Comparison of ENCODE assay signal across 8 cellular contexts in genomic region chr4:152643153-152644035, GRCh38. TPM values are rescaled to one million over a fixed set of nuclear protein-coding genes. Genes with fewer than 3 reads are reported as not detected.
A peak's percentile ranks its signal among the peaks of the same experiment; 100 is the strongest.
DNase-seq lines count a peak whose midpoint lies in the region; ATAC-seq and TF ChIP-seq lines count a peak whose summit lies in the region.

No MANE protein-coding gene starts in this region.

- CTCF ChIA-PET in naive thymus-derived CD4-positive, alpha-beta T cell (lab: Charles Lee): interaction anchor here (0.6 to 11.0 kb wide), 3 partner anchors 35 to 141 kb away, joined by 3 to 167 read pairs (median 4); no protein-coding TSS in a partner anchor

- DNase-seq in T-helper 2 cell treated with Interferon-gamma antibody and Interleukin-4, amounts not matched to agents 5 μg/mL and 100 μg/mL, for 36 hours (ENCODE audit: low spot score): peak; percentile 6
- DNase-seq in naive thymus-derived CD4-positive, alpha-beta T cell: peak in 1 of 9 donors; percentile 8
- DNase-seq in smooth muscle cell (lab: John Stamatoyannopoulos, UW; ENCODE audit: unreplicated experiment) (no peak), prostate gland (ENCODE audit: low spot score) (no peak)
- no peak for DNase-seq in activated CD4-positive, CD25-positive, alpha-beta regulatory T cell (lab: John Stamatoyannopoulos, UW)

- H3K4me3 ChIP-seq in BLaER1 (no peak overlapping the region), smooth muscle cell (no peak overlapping the region), prostate gland (no peak overlapping the region)
- H3K4me3 ChIP-seq in naive thymus-derived CD4-positive, alpha-beta T cell (ENCODE audit: low read length): no peak overlapping the region

- H3K36me3 ChIP-seq in BLaER1: no peaks in the 10 kb centered on the region
- H3K36me3 ChIP-seq in naive thymus-derived CD4-positive, alpha-beta T cell (ENCODE audit: control insufficient read depth in 2 of 3, insufficient read depth in 3 of 3, low read length in 3 of 3): peaks cover 0 to 5% (median 0%) of the 10 kb centered on the region in 3 experiments
- H3K36me3 ChIP-seq in smooth muscle cell (ENCODE audit: low read depth): no peaks in the 10 kb centered on the region
- no peaks in the 10 kb centered on the region for H3K36me3 ChIP-seq in prostate gland

- TF ChIP-seq CTCF in smooth muscle cell (IDR thresholded peaks at IDR 0.05; ENCODE audit: borderline replicate concordance, insufficient read depth, poor library complexity, severe bottlenecking): no peak
- no peak for TF ChIP-seq CTCF in prostate gland (IDR thresholded peaks at IDR 0.05)

- peak overlapping the region; percentile 60 for H3K27ac Mint-ChIP-seq in T-helper 2 cell treated with Interferon-gamma antibody and Interleukin-4, amounts not matched to agents 5 μg/mL and 100 μg/mL, for 36 hours
- peak overlapping the region in 7 of 9 donors; percentile 21 to 79 (median 63) for H3K27ac Mint-ChIP-seq in naive thymus-derived CD4-positive, alpha-beta T cell

- peaks cover 8% of the 10 kb centered on the region for H3K4me1 ChIP-seq in BLaER1
- H3K4me1 ChIP-seq in naive thymus-derived CD4-positive, alpha-beta T cell (ENCODE audit: control insufficient read depth in 2 of 2, insufficient read depth in 2 of 2, low read length in 2 of 2): peaks cover 0 to 15% of the 10 kb centered on the region in 2 donors
- peaks cover 10% of the 10 kb centered on the region for H3K4me1 ChIP-seq in smooth muscle cell (ENCODE audit: low read depth)
- no peaks in the 10 kb centered on the region for H3K4me1 ChIP-seq in prostate gland (replicated peaks)

- intact Hi-C loops in naive thymus-derived CD4-positive, alpha-beta T cell (cut with micrococcal nuclease): loop anchor here (5.0 kb wide), 3 partner anchors 34 to 1281 kb away; partner anchors contain the start of gene TMEM154 (in 1 of the 2)
- intact Hi-C loops in prostate gland (cut with DNase I): no loop called here

- no peaks in the 10 kb centered on the region for H3F3A ChIP-seq in smooth muscle cell (ENCODE audit: low read depth)

- no peak overlapping the region for H3K27ac ChIP-seq in BLaER1
- no peak overlapping the region for H3K27ac ChIP-seq in naive thymus-derived CD4-positive, alpha-beta T cell (ENCODE audit: low read depth, low read length)
- H3K27ac ChIP-seq in smooth muscle cell (ENCODE audit: low read depth): no peak overlapping the region
- no peak overlapping the region for H3K27ac ChIP-seq in prostate gland

- no peaks in the 10 kb centered on the region for H4K20me1 ChIP-seq in BLaER1
- H4K20me1 ChIP-seq in smooth muscle cell (ENCODE audit: low read depth): no peaks in the 10 kb centered on the region

- no peak overlapping the region for H3K9ac ChIP-seq in BLaER1
- no peak overlapping the region for H3K9ac ChIP-seq in smooth muscle cell (ENCODE audit: low read depth)

- H3K9me3 ChIP-seq in BLaER1: no peaks in the 10 kb centered on the region
- no peaks in the 10 kb centered on the region for H3K9me3 ChIP-seq in naive thymus-derived CD4-positive, alpha-beta T cell (ENCODE audit: control insufficient read depth in 2 of 3, low read length in 3 of 3)
- no peaks in the 10 kb centered on the region for H3K9me3 ChIP-seq in smooth muscle cell (replicated peaks; ENCODE audit: low read depth)
- no peaks in the 10 kb centered on the region for H3K9me3 ChIP-seq in prostate gland

- H3K79me2 ChIP-seq in smooth muscle cell (ENCODE audit: low read depth): no peaks in the 10 kb centered on the region

- 79% methylated on average over 8 of the region's 8 CpGs for WGBS in smooth muscle cell (ENCODE audit: low lambda C conversion rate)
- 83% methylated on average over 8 of the region's 8 CpGs for WGBS in prostate gland

- H3K27me3 ChIP-seq in BLaER1 (no peaks in the 10 kb centered on the region), smooth muscle cell (ENCODE audit: low read depth) (no peaks in the 10 kb centered on the region), prostate gland (replicated peaks; ENCODE audit: insufficient read depth) (no peaks in the 10 kb centered on the region)
- no peaks in the 10 kb centered on the region for H3K27me3 ChIP-seq in naive thymus-derived CD4-positive, alpha-beta T cell (ENCODE audit: control insufficient read depth in 2 of 2, insufficient read depth in 2 of 2, low read length in 2 of 2)

- POLR2A ChIA-PET in naive thymus-derived CD4-positive, alpha-beta T cell (lab: Charles Lee): interaction anchor here (1.0 to 1.6 kb wide), 2 partner anchors 12 to 126 kb away, joined by 3 to 5 read pairs; no protein-coding TSS in a partner anchor

- peak overlapping the region; percentile 6 for H3K4me3 Mint-ChIP-seq in T-helper 2 cell treated with Interferon-gamma antibody and Interleukin-4, amounts not matched to agents 5 μg/mL and 100 μg/mL, for 36 hours
- no peak overlapping the region for H3K4me3 Mint-ChIP-seq in naive thymus-derived CD4-positive, alpha-beta T cell

- no peak for TF ChIP-seq POLR2A in prostate gland (IDR thresholded peaks at IDR 0.05)

- H3K4me1 Mint-ChIP-seq in T-helper 2 cell treated with Interferon-gamma antibody and Interleukin-4, amounts not matched to agents 5 μg/mL and 100 μg/mL, for 36 hours (ENCODE audit: low read depth): peaks cover 19% of the 10 kb centered on the region
- H3K4me1 Mint-ChIP-seq in naive thymus-derived CD4-positive, alpha-beta T cell: peaks cover 0 to 26% (median 9%) of the 10 kb centered on the region in 7 donors

- no peak overlapping the region for H2AFZ ChIP-seq in smooth muscle cell (ENCODE audit: low read depth)

- ATAC-seq in GM19035 (IDR thresholded peaks at IDR 0.05; ENCODE audit: unreplicated experiment) (peak; percentile 89), HG03066 (IDR thresholded peaks at IDR 0.05; ENCODE audit: low read depth, unreplicated experiment) (peak; percentile 88)
- peak; percentile 78 for ATAC-seq in naive thymus-derived CD4-positive, alpha-beta T cell

- no peaks in the 10 kb centered on the region for H3K27me3 Mint-ChIP-seq in T-helper 2 cell treated with Interferon-gamma antibody and Interleukin-4, amounts not matched to agents 5 μg/mL and 100 μg/mL, for 36 hours (ENCODE audit: low read depth)
- H3K27me3 Mint-ChIP-seq in naive thymus-derived CD4-positive, alpha-beta T cell: no peaks in the 10 kb centered on the region

- H3K4me2 ChIP-seq in BLaER1 (peak overlapping the region; percentile 9; the same call in 1 of the 2 replicates), smooth muscle cell (no peak overlapping the region)

- no peaks in the 10 kb centered on the region for H3K9me3 Mint-ChIP-seq in T-helper 2 cell treated with Interferon-gamma antibody and Interleukin-4, amounts not matched to agents 5 μg/mL and 100 μg/mL, for 36 hours
- H3K9me3 Mint-ChIP-seq in naive thymus-derived CD4-positive, alpha-beta T cell: no peaks in the 10 kb centered on the region

- H3K36me3 Mint-ChIP-seq in T-helper 2 cell treated with Interferon-gamma antibody and Interleukin-4, amounts not matched to agents 5 μg/mL and 100 μg/mL, for 36 hours (ENCODE audit: low read depth): peaks cover 19% of the 10 kb centered on the region
- H3K36me3 Mint-ChIP-seq in naive thymus-derived CD4-positive, alpha-beta T cell: peaks cover 0 to 43% (median 12%) of the 10 kb centered on the region in 5 donors

RNA-seq across cellular contexts. Expression of gene TMEM154, which starts 36.4 kb away (rescaled TPM):
- 10 to 100 TPM; 21.3 to 46.8 (median 36.9) TPM for total RNA-seq in naive thymus-derived CD4-positive, alpha-beta T cell
- 10 to 100 TPM; 27.3 to 44.1 TPM for polyA plus RNA-seq in naive thymus-derived CD4-positive, alpha-beta T cell
- total RNA-seq in smooth muscle cell (3.8 and 6.0 TPM in 2 replicates), prostate gland (1 to 10 TPM; 2.6 to 2.7 TPM)
- polyA plus RNA-seq in smooth muscle cell: 1.8 and 6.6 TPM in 2 replicates
